In genomic region chr17:30982855-30983254, GRCh38 we compare ENCODE assay signal across 16 cellular contexts. TPM values are rescaled to one million over a fixed set of nuclear protein-coding genes. Genes with fewer than 3 reads are reported as not detected.
DNase-seq lines count a peak whose midpoint lies in the region; ATAC-seq and TF ChIP-seq lines count a peak whose summit lies in the region.
"Had no signal": no experiment of that assay in that cellular context is flagged by ENCODE, and none has a peak within 500 bp of the region (broad histone marks: within the 10 kb centered on the region; RNA-seq: fewer than 3 reads in every experiment).

No MANE protein-coding gene starts in this region.

- H3K4me1 Mint-ChIP-seq in activated T-cell treated with anti-CD3 and anti-CD28 coated beads, Interleukin-2, amount 50 U/mL, for 4 hours (ENCODE audit: low read depth), result peaks cover 3% of the 10 kb centered on the region
- peaks cover 10% of the 10 kb centered on the region for H3K4me1 Mint-ChIP-seq in stimulated activated effector memory CD8-positive, alpha-beta T cell treated with anti-CD3 and anti-CD28 coated beads, Interleukin-12 subunit alpha, Interleukin-12 subunit beta, amount 100 ng/mL, for 72 hours

- POLR2A ChIA-PET in HEK293 (lab: Yijun Ruan, JAX), result no interaction called here

- DNase-seq in activated CD4-positive, CD25-positive, alpha-beta regulatory T cell (lab: John Stamatoyannopoulos, UW), result no peak
- no peak for DNase-seq in activated T-cell treated with anti-CD3 and anti-CD28 coated beads, Interleukin-2, amount 50 U/mL, for 4 hours
- DNase-seq in activated T-cell treated with anti-CD3 and anti-CD28 coated beads for 4 hours (no peak), cortex of kidney (lab: John Stamatoyannopoulos, UW) (no peak)
- DNase-seq in stimulated activated effector memory CD8-positive, alpha-beta T cell treated with anti-CD3 and anti-CD28 coated beads, Interleukin-12 subunit alpha, Interleukin-12 subunit beta, amount 100 ng/mL, for 72 hours (ENCODE audit: low spot score in 2 of 2), result no peak
- DNase-seq: AML-193; Caco-2; CD4-positive, alpha-beta T cell; GM23248 had no signal

- peaks cover 16% of the 10 kb centered on the region for H3K36me3 Mint-ChIP-seq in activated T-cell treated with anti-CD3 and anti-CD28 coated beads, Interleukin-2, amount 50 U/mL, for 4 hours (ENCODE audit: insufficient read depth)
- H3K36me3 Mint-ChIP-seq in stimulated activated effector memory CD8-positive, alpha-beta T cell treated with anti-CD3 and anti-CD28 coated beads, Interleukin-12 subunit alpha, Interleukin-12 subunit beta, amount 100 ng/mL, for 72 hours, result peaks cover 8% of the 10 kb centered on the region

- H3K9me3 Mint-ChIP-seq in activated T-cell treated with anti-CD3 and anti-CD28 coated beads, Interleukin-2, amount 50 U/mL, for 4 hours, result no peaks in the 10 kb centered on the region
- H3K9me3 Mint-ChIP-seq in stimulated activated effector memory CD8-positive, alpha-beta T cell treated with anti-CD3 and anti-CD28 coated beads, Interleukin-12 subunit alpha, Interleukin-12 subunit beta, amount 100 ng/mL, for 72 hours, result no peaks in the 10 kb centered on the region
- H3K9me3 Mint-ChIP-seq: CD4-positive, alpha-beta T cell had no signal

- H3K36me3 ChIP-seq in HEK293 (ENCODE audit: control insufficient read depth in 2 of 2, insufficient read depth in 1 of 2, low read length in 2 of 2), result peaks cover 0 to 23% of the 10 kb centered on the region in 2 experiments; a peak in 2 of 3 replicates
- H3K36me3 ChIP-seq: HAP-1 had no signal

- TF ChIP-seq CTCF in HEK293 (tag by site-specific recombination; IDR thresholded peaks at IDR 0.05), result no peak

- CTCF ChIA-PET in HEK293 (lab: Yijun Ruan, JAX), result no interaction called here

- no peaks in the 10 kb centered on the region for H3K4me1 ChIP-seq in HEK293 (ENCODE audit: control insufficient read depth, insufficient read depth, low read length)
- H3K4me1 ChIP-seq: Caco-2 had no signal

- no peaks in the 10 kb centered on the region for H3K27me3 Mint-ChIP-seq in activated T-cell treated with anti-CD3 and anti-CD28 coated beads, Interleukin-2, amount 50 U/mL, for 4 hours (ENCODE audit: low read depth)
- H3K27me3 Mint-ChIP-seq: CD4-positive, alpha-beta T cell had no signal

- H3K4me3 ChIP-seq in HEK293 (ENCODE audit: low read depth, low read length), result no peak overlapping the region
- H3K4me3 ChIP-seq: A549, GM23248, HAP-1 had no signal

- H3K27ac Mint-ChIP-seq in stimulated activated effector memory CD8-positive, alpha-beta T cell treated with anti-CD3 and anti-CD28 coated beads, Interleukin-12 subunit alpha, Interleukin-12 subunit beta, amount 100 ng/mL, for 72 hours, result peak overlapping the region; percentile 33
- H3K27ac Mint-ChIP-seq: CD4-positive, alpha-beta T cell had no signal

- peak; percentile 51 to 65 for ATAC-seq in activated CD4-positive, CD25-positive, alpha-beta regulatory T cell treated with anti-CD3 and anti-CD28 coated beads, Interleukin-2, amount 50 U/mL, for 24 hours
- ATAC-seq in activated T-cell treated with anti-CD3 and anti-CD28 coated beads, Interleukin-2, amount 50 U/mL, for 4 hours, result peak; percentile 58
- peak; percentile 83 for ATAC-seq in stimulated activated effector memory CD8-positive, alpha-beta T cell treated with anti-CD3 and anti-CD28 coated beads, Interleukin-12 subunit alpha, Interleukin-12 subunit beta, amount 100 ng/mL, for 72 hours

- H3K4me3 Mint-ChIP-seq in activated T-cell treated with anti-CD3 and anti-CD28 coated beads, Interleukin-2, amount 50 U/mL, for 4 hours, result no peak overlapping the region
- no peak overlapping the region for H3K4me3 Mint-ChIP-seq in stimulated activated effector memory CD8-positive, alpha-beta T cell treated with anti-CD3 and anti-CD28 coated beads, Interleukin-12 subunit alpha, Interleukin-12 subunit beta, amount 100 ng/mL, for 72 hours
- H3K4me3 Mint-ChIP-seq: CD4-positive, alpha-beta T cell had no signal

- no peak overlapping the region for H3K27ac ChIP-seq in HEK293 (ENCODE audit: extremely low read depth, low read depth, low read length)
- H3K27ac ChIP-seq: 22Rv1, A549, C4-2B, GM23248, HL-60 had no signal

- no peaks in the 10 kb centered on the region for H3K9me3 ChIP-seq in HEK293 (ENCODE audit: control insufficient read depth, insufficient read depth, low read depth, low read length)
- H3K9me3 ChIP-seq: A549, Caco-2, HAP-1 had no signal

TF ChIP-seq in HEK293, 187 proteins besides CTCF, POLR2A, EP300 and RAD21:
- no peak for TF ChIP-seq ZNF501 (tag by site-specific recombination; IDR thresholded peaks at IDR 0.05)
- TF ChIP-seq ZSCAN23 (tag by site-specific recombination; IDR thresholded peaks at IDR 0.05), result no peak
- peak; percentile 63 for TF ChIP-seq ZNF146 (tag by site-specific recombination; IDR thresholded peaks at IDR 0.05)

RNA-seq across cellular contexts. Expression of gene RNF135, which starts 12.0 kb away (rescaled TPM):
- total RNA-seq in activated T-cell treated with anti-CD3 and anti-CD28 coated beads, Interleukin-2, amount 50 U/mL, for 4 hours, result 1 to 10 TPM; 4.2 to 4.8 (median 4.7) TPM
